In genomic region chr6:160248538-160248937, GRCh38 we compare ENCODE assay signal across 17 cellular contexts. TPM values are rescaled to one million over a fixed set of nuclear protein-coding genes. Genes with fewer than 3 reads are reported as not detected.
DNase-seq lines count a peak whose midpoint lies in the region; ATAC-seq and TF ChIP-seq lines count a peak whose summit lies in the region.
"Had no signal": no experiment of that assay in that cellular context is flagged by ENCODE, and none has a peak within 500 bp of the region (broad histone marks: within the 10 kb centered on the region; RNA-seq: fewer than 3 reads in every experiment).

No MANE protein-coding gene starts in this region.

- no peaks in the 10 kb centered on the region for H4K20me1 ChIP-seq in hepatocyte (ENCODE audit: insufficient read depth, poor library complexity, severe bottlenecking)

- H3K4me3 ChIP-seq in hepatocyte, result no peak overlapping the region
- H3K4me3 ChIP-seq: heart right ventricle, psoas muscle had no signal

- peak; percentile 85 for ATAC-seq in activated naive CD8-positive, alpha-beta T cell treated with anti-CD3 and anti-CD28 coated beads, Interleukin-2, amount 50 U/mL, for 24 hours
- peak; percentile 76 for ATAC-seq in activated T-helper 17 cell treated with anti-CD3 and anti-CD28 coated beads, Interleukin-2, amount 50 U/mL, for 72 hours (replicated peaks)
- ATAC-seq in HG03432 (IDR thresholded peaks at IDR 0.05; ENCODE audit: unreplicated experiment) (no peak), GM21367 (IDR thresholded peaks at IDR 0.05; ENCODE audit: unreplicated experiment) (no peak)
- ATAC-seq: heart right ventricle, left lobe of liver had no signal

- no peaks in the 10 kb centered on the region for H3K79me2 ChIP-seq in hepatocyte

- H3K4me2 ChIP-seq in hepatocyte, result no peak overlapping the region

- no peaks in the 10 kb centered on the region for H3K27me3 ChIP-seq in hepatocyte

- peaks cover 3% of the 10 kb centered on the region for H3K4me1 ChIP-seq in hepatocyte (ENCODE audit: insufficient read depth)
- H3K4me1 ChIP-seq: psoas muscle had no signal

- TF ChIP-seq CTCF in hepatocyte (IDR thresholded peaks at IDR 0.05; ENCODE audit: poor library complexity), result no peak
- no peak for TF ChIP-seq CTCF in type B pancreatic cell (conservative IDR thresholded peaks at IDR 0.05)

- 45% methylated on average over 1 of the region's 1 CpG for WGBS in hepatocyte (ENCODE audit: low lambda C conversion rate, missing lambda C conversion rate)

- DNase-seq in activated naive CD8-positive, alpha-beta T cell treated with anti-CD3 and anti-CD28 coated beads, Interleukin-2, amount 50 U/mL, for 24 hours, result no peak
- no peak for DNase-seq in activated naive CD8-positive, alpha-beta T cell treated with anti-CD3 and anti-CD28 coated beads for 36 hours
- no peak for DNase-seq in hepatocyte (ENCODE audit: low spot score)
- DNase-seq in type B pancreatic cell (ENCODE audit: extremely low spot score, unreplicated experiment), result no peak
- no peak for DNase-seq in DMS79 treated with DMSO at 0.1 percent for 48 hours (lab: John Stamatoyannopoulos, UW)
- DNase-seq: activated CD4-positive, alpha-beta T cell treated with anti-CD3 and anti-CD28 coated beads for 1 hour; CD8-positive, alpha-beta memory T cell; GDM1; heart right ventricle; NCI-H774; psoas muscle; SHP77 had no signal

- H3K9me3 Mint-ChIP-seq in activated naive CD8-positive, alpha-beta T cell treated with anti-CD3 and anti-CD28 coated beads, Interleukin-2, amount 50 U/mL, for 24 hours, result no peaks in the 10 kb centered on the region
- H3K9me3 Mint-ChIP-seq in activated naive CD8-positive, alpha-beta T cell treated with anti-CD3 and anti-CD28 coated beads for 36 hours, result no peaks in the 10 kb centered on the region
- H3K9me3 Mint-ChIP-seq in activated T-helper 17 cell treated with anti-CD3 and anti-CD28 coated beads, Interleukin-2, amount 50 U/mL, for 72 hours, result no peaks in the 10 kb centered on the region
- H3K9me3 Mint-ChIP-seq in type B pancreatic cell, result no peaks in the 10 kb centered on the region
- H3K9me3 Mint-ChIP-seq: CD8-positive, alpha-beta memory T cell had no signal

- H3K27ac Mint-ChIP-seq in activated naive CD8-positive, alpha-beta T cell treated with anti-CD3 and anti-CD28 coated beads, Interleukin-2, amount 50 U/mL, for 24 hours, result no peak overlapping the region
- H3K27ac Mint-ChIP-seq in activated naive CD8-positive, alpha-beta T cell treated with anti-CD3 and anti-CD28 coated beads for 36 hours, result no peak overlapping the region
- no peak overlapping the region for H3K27ac Mint-ChIP-seq in activated T-helper 17 cell treated with anti-CD3 and anti-CD28 coated beads, Interleukin-2, amount 50 U/mL, for 72 hours
- H3K27ac Mint-ChIP-seq in type B pancreatic cell, result no peak overlapping the region
- H3K27ac Mint-ChIP-seq: CD8-positive, alpha-beta memory T cell had no signal

- no peak overlapping the region for H3K4me3 Mint-ChIP-seq in activated naive CD8-positive, alpha-beta T cell treated with anti-CD3 and anti-CD28 coated beads, Interleukin-2, amount 50 U/mL, for 24 hours
- H3K4me3 Mint-ChIP-seq in activated naive CD8-positive, alpha-beta T cell treated with anti-CD3 and anti-CD28 coated beads for 36 hours, result no peak overlapping the region
- H3K4me3 Mint-ChIP-seq in activated T-helper 17 cell treated with anti-CD3 and anti-CD28 coated beads, Interleukin-2, amount 50 U/mL, for 72 hours, result no peak overlapping the region
- H3K4me3 Mint-ChIP-seq in type B pancreatic cell, result peak overlapping the region; percentile 11
- H3K4me3 Mint-ChIP-seq: CD8-positive, alpha-beta memory T cell had no signal

- no peaks in the 10 kb centered on the region for H3K36me3 Mint-ChIP-seq in activated naive CD8-positive, alpha-beta T cell treated with anti-CD3 and anti-CD28 coated beads, Interleukin-2, amount 50 U/mL, for 24 hours (ENCODE audit: low read depth)
- no peaks in the 10 kb centered on the region for H3K36me3 Mint-ChIP-seq in activated naive CD8-positive, alpha-beta T cell treated with anti-CD3 and anti-CD28 coated beads for 36 hours
- H3K36me3 Mint-ChIP-seq in activated T-helper 17 cell treated with anti-CD3 and anti-CD28 coated beads, Interleukin-2, amount 50 U/mL, for 72 hours (ENCODE audit: low read depth), result no peaks in the 10 kb centered on the region
- no peaks in the 10 kb centered on the region for H3K36me3 Mint-ChIP-seq in type B pancreatic cell
- H3K36me3 Mint-ChIP-seq: CD8-positive, alpha-beta memory T cell had no signal

- H3K4me1 Mint-ChIP-seq in activated naive CD8-positive, alpha-beta T cell treated with anti-CD3 and anti-CD28 coated beads, Interleukin-2, amount 50 U/mL, for 24 hours, result peaks cover 7% of the 10 kb centered on the region
- peaks cover 2% of the 10 kb centered on the region for H3K4me1 Mint-ChIP-seq in activated naive CD8-positive, alpha-beta T cell treated with anti-CD3 and anti-CD28 coated beads for 36 hours
- H3K4me1 Mint-ChIP-seq in activated T-helper 17 cell treated with anti-CD3 and anti-CD28 coated beads, Interleukin-2, amount 50 U/mL, for 72 hours, result no peaks in the 10 kb centered on the region
- H3K4me1 Mint-ChIP-seq in type B pancreatic cell (ENCODE audit: unreplicated experiment), result peaks cover 14% of the 10 kb centered on the region
- H3K4me1 Mint-ChIP-seq: CD8-positive, alpha-beta memory T cell had no signal

- H3K27me3 Mint-ChIP-seq in activated naive CD8-positive, alpha-beta T cell treated with anti-CD3 and anti-CD28 coated beads, Interleukin-2, amount 50 U/mL, for 24 hours, result peaks cover 10% of the 10 kb centered on the region
- peaks cover 28% of the 10 kb centered on the region for H3K27me3 Mint-ChIP-seq in activated naive CD8-positive, alpha-beta T cell treated with anti-CD3 and anti-CD28 coated beads for 36 hours
- peaks cover 14% of the 10 kb centered on the region for H3K27me3 Mint-ChIP-seq in activated T-helper 17 cell treated with anti-CD3 and anti-CD28 coated beads, Interleukin-2, amount 50 U/mL, for 72 hours
- peaks cover 12% of the 10 kb centered on the region for H3K27me3 Mint-ChIP-seq in type B pancreatic cell

- H3K9me2 ChIP-seq in hepatocyte (replicated peaks; ENCODE audit: insufficient read depth), result no peaks in the 10 kb centered on the region

- peak overlapping the region; percentile 36 for H3K27ac ChIP-seq in hepatocyte
- H3K27ac ChIP-seq: heart right ventricle, psoas muscle had no signal

- H3K36me3 ChIP-seq in hepatocyte (replicated peaks; ENCODE audit: insufficient read depth, low read depth), result no peaks in the 10 kb centered on the region
- H3K36me3 ChIP-seq: heart right ventricle had no signal

- no peak overlapping the region for H2AFZ ChIP-seq in hepatocyte

- H3K9me3 ChIP-seq in hepatocyte (ENCODE audit: low read depth), result no peaks in the 10 kb centered on the region
- H3K9me3 ChIP-seq: heart right ventricle, psoas muscle had no signal

RNA-seq across cellular contexts. Expression of gene SLC22A2, which starts 10.1 kb away (rescaled TPM):
- not detected for total RNA-seq in activated naive CD8-positive, alpha-beta T cell treated with anti-CD3 and anti-CD28 coated beads for 36 hours
- not detected for total RNA-seq in activated T-helper 17 cell treated with anti-CD3 and anti-CD28 coated beads, Interleukin-2, amount 50 U/mL, for 72 hours
- 0.43 and 1.2 TPM in 2 replicates for total RNA-seq in hepatocyte
- 0.57 and 1.5 TPM in 2 replicates for polyA plus RNA-seq in hepatocyte
- total RNA-seq in type B pancreatic cell (ENCODE audit: low replicate concordance), result not detected in 2 replicates
- total RNA-seq: CD8-positive, alpha-beta memory T cell; heart right ventricle; left lobe of liver; T-helper 2 cell treated with Interferon-gamma antibody and Interleukin-4, amounts not matched to agents 100 ng/mL and 5 ng/mL, for 36 hours had no signal
- polyA plus RNA-seq: CD8-positive, alpha-beta memory T cell; heart right ventricle had no signal

Comparison
In these comparisons a context has a peak if more than half of its experiments do, and no peak if none do; other contexts are left out.
1. ATAC-seq: peak in activated naive CD8-positive, alpha-beta T cell treated with anti-CD3 and anti-CD28 coated beads, Interleukin-2, amount 50 U/mL, for 24 hours (single experiment) and activated T-helper 17 cell treated with anti-CD3 and anti-CD28 coated beads, Interleukin-2, amount 50 U/mL, for 72 hours (single experiment); none in HG03432 (single experiment) and GM21367 (single experiment).